In the genomic region with DNA sequence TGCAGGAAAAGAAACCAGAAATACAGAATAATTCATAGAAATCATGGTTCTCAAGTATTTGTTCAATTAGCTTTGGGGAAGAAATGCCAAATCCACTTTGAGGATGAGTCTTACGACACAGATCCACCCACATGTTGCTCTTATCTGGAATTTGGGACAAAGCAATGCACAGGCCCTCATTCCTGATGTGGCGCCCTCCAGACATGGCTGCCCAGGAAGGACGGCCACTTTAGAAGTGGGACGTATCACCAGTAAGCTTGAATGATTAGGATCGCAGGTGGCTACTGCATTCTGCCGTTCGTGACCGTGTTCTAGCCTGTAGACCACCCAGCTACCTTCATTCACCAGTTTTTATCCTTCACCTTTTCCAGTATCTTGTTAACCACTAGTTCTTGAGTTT, we compare ENCODE assay signal across 1 cellular context.
TF ChIP-seq lines count a peak whose summit lies in the region.

No MANE protein-coding gene starts in this region.

TF ChIP-seq in HepG2, 621 proteins besides CTCF, POLR2A, EP300 and RAD21:
- no peak for TF ChIP-seq ZMYM3 (CRISPR knock-in tag; IDR thresholded peaks at IDR 0.05)
- no peak for TF ChIP-seq ZNF225 (CRISPR knock-in tag; IDR thresholded peaks at IDR 0.05)
- TF ChIP-seq, protein P1, sequence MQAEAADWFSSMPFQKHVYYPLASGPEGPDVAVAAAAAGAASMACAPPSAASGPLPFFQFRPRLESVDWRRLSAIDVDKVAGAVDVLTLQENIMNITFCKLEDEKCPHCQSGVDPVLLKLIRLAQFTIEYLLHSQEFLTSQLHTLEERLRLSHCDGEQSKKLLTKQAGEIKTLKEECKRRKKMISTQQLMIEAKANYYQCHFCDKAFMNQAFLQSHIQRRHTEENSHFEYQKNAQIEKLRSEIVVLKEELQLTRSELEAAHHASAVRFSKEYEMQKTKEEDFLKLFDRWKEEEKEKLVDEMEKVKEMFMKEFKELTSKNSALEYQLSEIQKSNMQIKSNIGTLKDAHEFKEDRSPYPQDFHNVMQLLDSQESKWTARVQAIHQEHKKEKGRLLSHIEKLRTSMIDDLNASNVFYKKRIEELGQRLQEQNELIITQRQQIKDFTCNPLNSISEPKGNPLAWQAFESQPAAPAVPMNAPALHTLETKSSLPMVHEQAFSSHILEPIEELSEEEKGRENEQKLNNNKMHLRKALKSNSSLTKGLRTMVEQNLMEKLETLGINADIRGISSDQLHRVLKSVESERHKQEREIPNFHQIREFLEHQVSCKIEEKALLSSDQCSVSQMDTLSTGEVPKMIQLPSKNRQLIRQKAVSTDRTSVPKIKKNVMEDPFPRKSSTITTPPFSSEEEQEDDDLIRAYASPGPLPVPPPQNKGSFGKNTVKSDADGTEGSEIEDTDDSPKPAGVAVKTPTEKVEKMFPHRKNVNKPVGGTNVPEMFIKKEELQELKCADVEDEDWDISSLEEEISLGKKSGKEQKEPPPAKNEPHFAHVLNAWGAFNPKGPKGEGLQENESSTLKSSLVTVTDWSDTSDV (CRISPR knock-in tag; IDR thresholded peaks at IDR 0.05), result no peak
- TF ChIP-seq ZBTB38 (CRISPR knock-in tag; IDR thresholded peaks at IDR 0.05), result peak; percentile 73; the same call in 1 of the 2 replicates
- no peak for TF ChIP-seq NCOR1 (IDR thresholded peaks at IDR 0.05; ENCODE audit: borderline replicate concordance, low read length)
- no peak for TF ChIP-seq SAFB2 (CRISPR knock-in tag; IDR thresholded peaks at IDR 0.05; ENCODE audit: borderline replicate concordance, low read depth)
- 0 out of 2 replicates have a peak, but pooled peaks have one; percentile 24 for TF ChIP-seq HOXA3 (CRISPR knock-in tag; IDR thresholded peaks at IDR 0.05)
- no peak for TF ChIP-seq ZNF367 (CRISPR knock-in tag; IDR thresholded peaks at IDR 0.05; ENCODE audit: borderline replicate concordance)
- TF ChIP-seq, protein P2, sequence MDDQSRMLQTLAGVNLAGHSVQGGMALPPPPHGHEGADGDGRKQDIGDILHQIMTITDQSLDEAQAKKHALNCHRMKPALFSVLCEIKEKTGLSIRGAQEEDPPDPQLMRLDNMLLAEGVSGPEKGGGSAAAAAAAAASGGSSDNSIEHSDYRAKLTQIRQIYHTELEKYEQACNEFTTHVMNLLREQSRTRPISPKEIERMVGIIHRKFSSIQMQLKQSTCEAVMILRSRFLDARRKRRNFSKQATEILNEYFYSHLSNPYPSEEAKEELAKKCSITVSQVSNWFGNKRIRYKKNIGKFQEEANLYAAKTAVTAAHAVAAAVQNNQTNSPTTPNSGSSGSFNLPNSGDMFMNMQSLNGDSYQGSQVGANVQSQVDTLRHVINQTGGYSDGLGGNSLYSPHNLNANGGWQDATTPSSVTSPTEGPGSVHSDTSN (CRISPR knock-in tag; IDR thresholded peaks at IDR 0.05; ENCODE audit: borderline replicate concordance), result no peak
- TF ChIP-seq ARNT2 (CRISPR knock-in tag; IDR thresholded peaks at IDR 0.05; ENCODE audit: low read depth), result no peak
- TF ChIP-seq, protein P3, sequence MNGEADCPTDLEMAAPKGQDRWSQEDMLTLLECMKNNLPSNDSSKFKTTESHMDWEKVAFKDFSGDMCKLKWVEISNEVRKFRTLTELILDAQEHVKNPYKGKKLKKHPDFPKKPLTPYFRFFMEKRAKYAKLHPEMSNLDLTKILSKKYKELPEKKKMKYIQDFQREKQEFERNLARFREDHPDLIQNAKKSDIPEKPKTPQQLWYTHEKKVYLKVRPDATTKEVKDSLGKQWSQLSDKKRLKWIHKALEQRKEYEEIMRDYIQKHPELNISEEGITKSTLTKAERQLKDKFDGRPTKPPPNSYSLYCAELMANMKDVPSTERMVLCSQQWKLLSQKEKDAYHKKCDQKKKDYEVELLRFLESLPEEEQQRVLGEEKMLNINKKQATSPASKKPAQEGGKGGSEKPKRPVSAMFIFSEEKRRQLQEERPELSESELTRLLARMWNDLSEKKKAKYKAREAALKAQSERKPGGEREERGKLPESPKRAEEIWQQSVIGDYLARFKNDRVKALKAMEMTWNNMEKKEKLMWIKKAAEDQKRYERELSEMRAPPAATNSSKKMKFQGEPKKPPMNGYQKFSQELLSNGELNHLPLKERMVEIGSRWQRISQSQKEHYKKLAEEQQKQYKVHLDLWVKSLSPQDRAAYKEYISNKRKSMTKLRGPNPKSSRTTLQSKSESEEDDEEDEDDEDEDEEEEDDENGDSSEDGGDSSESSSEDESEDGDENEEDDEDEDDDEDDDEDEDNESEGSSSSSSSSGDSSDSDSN (CRISPR knock-in tag; IDR thresholded peaks at IDR 0.05), result no peak
- no peak for TF ChIP-seq BHLHE40 (IDR thresholded peaks at IDR 0.05; ENCODE audit: low read length)
- TF ChIP-seq SMAD9 (CRISPR knock-in tag; IDR thresholded peaks at IDR 0.05), result no peak
- TF ChIP-seq STAG1 (CRISPR knock-in tag; IDR thresholded peaks at IDR 0.05), result no peak
